Comparison of ENCODE assay signal across 1 cellular context in the genomic region with DNA sequence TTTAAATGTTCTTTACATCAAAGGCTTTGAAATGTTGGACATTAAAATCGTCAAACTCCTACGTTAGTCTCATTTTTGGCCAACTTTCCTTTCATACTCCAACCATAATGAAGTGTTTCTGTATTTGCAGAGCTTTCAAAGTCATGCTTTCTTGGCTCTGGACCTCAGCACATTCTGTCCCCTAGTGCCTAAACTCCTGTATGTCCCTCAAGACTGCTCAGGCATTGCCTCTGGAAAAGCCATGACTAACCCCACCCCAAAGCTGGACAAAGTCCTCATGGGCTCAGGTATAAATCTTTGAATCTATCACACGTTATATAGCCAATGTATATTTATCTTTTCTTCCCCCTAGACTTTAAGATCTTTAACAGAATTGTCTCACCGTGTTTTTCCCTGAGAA.
TF ChIP-seq lines count a peak whose summit lies in the region.

No MANE protein-coding gene starts in this region.

TF ChIP-seq in H1, 55 proteins besides CTCF, POLR2A, EP300 and RAD21:
- no peak for TF ChIP-seq JUN (IDR thresholded peaks at IDR 0.05; ENCODE audit: low read depth, low read length)
- TF ChIP-seq CBX8 (IDR thresholded peaks at IDR 0.05; ENCODE audit: borderline replicate concordance, low read depth, low read length) = no peak
- TF ChIP-seq TEAD4 (IDR thresholded peaks at IDR 0.05; ENCODE audit: low read depth, low read length) = no peak
- no peak for TF ChIP-seq NRF1 (IDR thresholded peaks at IDR 0.05; ENCODE audit: low read depth, low read length)
- TF ChIP-seq, protein P1, sequence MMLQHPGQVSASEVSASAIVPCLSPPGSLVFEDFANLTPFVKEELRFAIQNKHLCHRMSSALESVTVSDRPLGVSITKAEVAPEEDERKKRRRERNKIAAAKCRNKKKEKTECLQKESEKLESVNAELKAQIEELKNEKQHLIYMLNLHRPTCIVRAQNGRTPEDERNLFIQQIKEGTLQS (IDR thresholded peaks at IDR 0.05; ENCODE audit: insufficient read depth, low read depth, low read length) = no peak
- TF ChIP-seq EGR1 (IDR thresholded peaks at IDR 0.05; ENCODE audit: borderline replicate concordance, low read depth, low read length) = no peak
- TF ChIP-seq POU5F1 (IDR thresholded peaks at IDR 0.05; ENCODE audit: low read depth, low read length) = no peak
- TF ChIP-seq SAP30 (IDR thresholded peaks at IDR 0.05; ENCODE audit: insufficient read depth, insufficient replicate concordance, low read length) = no peak
- no peak for TF ChIP-seq SRF (IDR thresholded peaks at IDR 0.05; ENCODE audit: low read depth, low read length)
- no peak for TF ChIP-seq TAF1 (IDR thresholded peaks at IDR 0.05; ENCODE audit: low read depth, low read length)
- TF ChIP-seq FOSL1 (IDR thresholded peaks at IDR 0.05; ENCODE audit: insufficient read depth, low read depth, low read length) = no peak
- no peak for TF ChIP-seq YY1 (IDR thresholded peaks at IDR 0.05; ENCODE audit: low read depth, low read length)
- TF ChIP-seq, protein P2, sequence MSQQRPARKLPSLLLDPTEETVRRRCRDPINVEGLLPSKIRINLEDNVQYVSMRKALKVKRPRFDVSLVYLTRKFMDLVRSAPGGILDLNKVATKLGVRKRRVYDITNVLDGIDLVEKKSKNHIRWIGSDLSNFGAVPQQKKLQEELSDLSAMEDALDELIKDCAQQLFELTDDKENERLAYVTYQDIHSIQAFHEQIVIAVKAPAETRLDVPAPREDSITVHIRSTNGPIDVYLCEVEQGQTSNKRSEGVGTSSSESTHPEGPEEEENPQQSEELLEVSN (IDR thresholded peaks at IDR 0.05) = no peak
- TF ChIP-seq TAF7 (optimal IDR thresholded peaks at IDR 0.05; ENCODE audit: borderline replicate concordance, low read depth, low read length) = no peak
- no peak for TF ChIP-seq SIX5 (IDR thresholded peaks at IDR 0.05; ENCODE audit: low read depth, low read length)
- no peak for TF ChIP-seq TBP (IDR thresholded peaks at IDR 0.05; ENCODE audit: low read depth, low read length)
- TF ChIP-seq BCL11A (IDR thresholded peaks at IDR 0.05; ENCODE audit: low read depth in 2 of 2, low read length in 2 of 2) = no peak
- TF ChIP-seq RXRA (IDR thresholded peaks at IDR 0.05; ENCODE audit: insufficient read depth, low read depth, low read length) = no peak
